ENCODE assay signal across 11 cellular contexts in genomic region chr19:33438016-33438671, GRCh38.
DNase-seq lines count a peak whose midpoint lies in the region; ATAC-seq and TF ChIP-seq lines count a peak whose summit lies in the region.
"Had no signal": no experiment of that assay in that cellular context is flagged by ENCODE, and none has a peak within 500 bp of the region (broad histone marks: within the 10 kb centered on the region; RNA-seq: fewer than 3 reads in every experiment).

No MANE protein-coding gene starts in this region.

- BruUV-seq in Calu3 (replicated peaks; lab: Mats Ljungman, UMichigan) = no TSS peak

- H3K36me3 Mint-ChIP-seq in Calu3 (ENCODE audit: insufficient read depth, unreplicated experiment) (no peaks in the 10 kb centered on the region), chondrocyte (ENCODE audit: low read depth) (no peaks in the 10 kb centered on the region)
- no peaks in the 10 kb centered on the region for H3K36me3 Mint-ChIP-seq in activated CD4-positive, alpha-beta T cell treated with anti-CD3 and anti-CD28 coated beads, Interleukin-2, amount 10 ng/mL, durations not matched to agents 7 days and 5 days (ENCODE audit: low read depth)

- H3K4me1 Mint-ChIP-seq in Calu3 (ENCODE audit: low read depth, unreplicated experiment) (no peaks in the 10 kb centered on the region), chondrocyte (ENCODE audit: low read depth) (peaks cover 5% of the 10 kb centered on the region)
- peaks cover 1% of the 10 kb centered on the region for H3K4me1 Mint-ChIP-seq in activated CD4-positive, alpha-beta T cell treated with anti-CD3 and anti-CD28 coated beads, Interleukin-2, amount 10 ng/mL, durations not matched to agents 7 days and 5 days

- H3K4me3 Mint-ChIP-seq in Calu3 (ENCODE audit: low read depth, unreplicated experiment) (no peak overlapping the region), chondrocyte (ENCODE audit: unreplicated experiment) (no peak overlapping the region)
- no peak overlapping the region for H3K4me3 Mint-ChIP-seq in activated CD4-positive, alpha-beta T cell treated with anti-CD3 and anti-CD28 coated beads, Interleukin-2, amount 10 ng/mL, durations not matched to agents 7 days and 5 days

- no peak for ATAC-seq in GM21360 (IDR thresholded peaks at IDR 0.05; ENCODE audit: unreplicated experiment)

- H3K27ac Mint-ChIP-seq in Calu3 (ENCODE audit: unreplicated experiment) = no peak overlapping the region
- no peak overlapping the region for H3K27ac Mint-ChIP-seq in chondrocyte (ENCODE audit: unreplicated experiment)
- no peak overlapping the region for H3K27ac Mint-ChIP-seq in activated CD4-positive, alpha-beta T cell treated with anti-CD3 and anti-CD28 coated beads, Interleukin-2, amount 10 ng/mL, durations not matched to agents 7 days and 5 days

- TF ChIP-seq CTCF in Calu3 (IDR thresholded peaks at IDR 0.05; ENCODE audit: unreplicated experiment) (peak; percentile 13), chondrocyte (IDR thresholded peaks at IDR 0.05) (peak; percentile 26)

- POLR2A ChIA-PET in activated CD4-positive, alpha-beta T cell treated with anti-CD3 and anti-CD28 coated beads, Interleukin-2, amount 10 ng/mL, durations not matched to agents 7 days and 5 days (lab: Charles Lee) = no interaction called here

- CTCF ChIA-PET in Calu3 (lab: Charles Lee) = no interaction called here
- CTCF ChIA-PET in activated CD4-positive, alpha-beta T cell treated with anti-CD3 and anti-CD28 coated beads, Interleukin-2, amount 10 ng/mL, durations not matched to agents 7 days and 5 days (lab: Charles Lee) = interaction anchor here (0.6 kb wide), 1 partner anchor 212 kb away, joined by 4 read pairs; no protein-coding TSS in a partner anchor

- intact Hi-C loops in Calu3 (cut with micrococcal nuclease; ENCODE audit: unreplicated experiment) = loop anchor here (10.0 kb wide), 1 partner anchor 87 kb away; the partner anchor contains the start of gene PEPD

- no peak for DNase-seq in Calu3
- peak; percentile 39 for DNase-seq in NCI-H146 (lab: John Stamatoyannopoulos, UW)
- peak; percentile 68 for DNase-seq in chondrocyte (ENCODE audit: low spot score)
- peak; percentile 68 for DNase-seq in myocyte (ENCODE audit: low read depth)
- DNase-seq in activated naive CD4-positive, alpha-beta T cell treated with Interleukin-2 at 50 U/mL for 16 hours = no peak
- DNase-seq in activated CD4-positive, alpha-beta T cell treated with anti-CD3 and anti-CD28 coated beads, Interleukin-2, amount 10 ng/mL, durations not matched to agents 7 days and 5 days = no peak
- no peak for DNase-seq in T-helper 1 cell
- DNase-seq: cortex of kidney; NK-92 treated with Interleukin-12 subunit alpha and Interleukin-12 subunit beta, amount 100 ng/mL, for 24 hours; stimulated activated CD4-positive, alpha-beta T cell treated with anti-CD3 and anti-CD28 coated beads, Interleukin-4, amount 100 ng/mL, for 4 hours had no signal

- H3K9me3 Mint-ChIP-seq in Calu3 (ENCODE audit: low read depth, unreplicated experiment) (no peaks in the 10 kb centered on the region), chondrocyte (ENCODE audit: low read depth) (no peaks in the 10 kb centered on the region)
- H3K9me3 Mint-ChIP-seq in activated CD4-positive, alpha-beta T cell treated with anti-CD3 and anti-CD28 coated beads, Interleukin-2, amount 10 ng/mL, durations not matched to agents 7 days and 5 days = no peaks in the 10 kb centered on the region

- H3K27me3 Mint-ChIP-seq in Calu3 (ENCODE audit: unreplicated experiment) (peaks cover 20% of the 10 kb centered on the region), chondrocyte (ENCODE audit: low read depth) (no peaks in the 10 kb centered on the region)
- H3K27me3 Mint-ChIP-seq in activated CD4-positive, alpha-beta T cell treated with anti-CD3 and anti-CD28 coated beads, Interleukin-2, amount 10 ng/mL, durations not matched to agents 7 days and 5 days = no peaks in the 10 kb centered on the region

Comparison
In these comparisons a context has a peak if more than half of its experiments do, and no peak if none do; other contexts are left out.
1. DNase-seq: peak in NCI-H146 (single experiment), chondrocyte (single experiment) and myocyte (single experiment); none in Calu3 (single experiment), activated naive CD4-positive, alpha-beta T cell treated with Interleukin-2 at 50 U/mL for 16 hours (single experiment), activated CD4-positive, alpha-beta T cell treated with anti-CD3 and anti-CD28 coated beads, Interleukin-2, amount 10 ng/mL, durations not matched to agents 7 days and 5 days (single experiment) and T-helper 1 cell (0 of 5).